15 cellular contexts compared by ENCODE assay signal in the genomic region with DNA sequence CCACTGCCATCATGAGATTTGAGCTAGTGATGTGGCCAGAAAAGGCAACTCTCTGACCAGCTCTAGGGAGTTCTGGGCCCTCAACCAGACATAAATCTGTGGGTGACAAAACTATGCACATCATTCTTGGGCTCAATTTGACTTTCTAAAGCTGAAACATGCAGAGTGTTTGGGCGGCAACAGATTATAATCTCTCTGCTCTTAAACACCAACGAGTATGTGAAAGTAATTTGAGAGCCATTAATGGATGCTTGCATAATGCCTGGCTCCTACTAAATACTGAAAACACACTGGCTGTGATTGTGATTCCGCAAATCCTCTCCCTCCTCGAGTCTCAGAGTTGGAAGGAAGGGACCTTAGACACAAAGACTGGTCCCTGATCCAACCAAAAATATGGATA.
"Had no signal": no experiment of that assay in that cellular context is flagged by ENCODE, and none has a peak within 500 bp of the region (broad histone marks: within the 10 kb centered on the region; RNA-seq: fewer than 3 reads in every experiment).

No MANE protein-coding gene starts in this region.

- ATAC-seq: activated CD4-positive, CD25-positive, alpha-beta regulatory T cell treated with anti-CD3 and anti-CD28 coated beads, Interleukin-2, amount 50 U/mL, for 24 hours; activated T-helper 17 cell treated with anti-CD3 and anti-CD28 coated beads, Interleukin-2, amount 50 U/mL, for 72 hours; heart left ventricle; left colon; pancreas; upper lobe of right lung had no signal

- H3K27me3 ChIP-seq: esophagus muscularis mucosa, heart left ventricle, pancreas, upper lobe of right lung had no signal

- H3K4me3 ChIP-seq: esophagus muscularis mucosa, heart left ventricle, lung, pancreas, stomach, thoracic aorta, upper lobe of right lung had no signal

- H3K36me3 ChIP-seq: esophagus muscularis mucosa, heart left ventricle, pancreas, stomach, thoracic aorta, upper lobe of right lung had no signal

- H3K4me1 ChIP-seq: esophagus muscularis mucosa, pancreas, stomach, upper lobe of right lung had no signal

- DNase-seq: activated naive CD4-positive, alpha-beta T cell treated with Interleukin-2 at 50 U/mL for 16 hours; cortex of kidney; effector CD4-positive, alpha-beta T cell; foreskin melanocyte; heart left ventricle; left colon; pancreas; stimulated activated CD4-positive, alpha-beta T cell treated with anti-CD3 and anti-CD28 coated beads, Interleukin-1b, Interleukin-23, amount 100 ng/mL, for 48 hours; stomach; upper lobe of right lung had no signal

- H3K27ac ChIP-seq: esophagus muscularis mucosa, heart left ventricle, pancreas, stomach, thoracic aorta, upper lobe of right lung had no signal

- H3K9me3 ChIP-seq: esophagus muscularis mucosa, heart left ventricle, pancreas, stomach, thoracic aorta, upper lobe of right lung had no signal
